9 cellular contexts compared by ENCODE assay signal in genomic region chr22:17797721-17798559, GRCh38. TPM values are rescaled to one million over a fixed set of nuclear protein-coding genes. Genes with fewer than 3 reads are reported as not detected.
A peak's percentile ranks its signal among the peaks of the same experiment; 100 is the strongest.
DNase-seq lines count a peak whose midpoint lies in the region; ATAC-seq and TF ChIP-seq lines count a peak whose summit lies in the region.
"Had no signal": no experiment of that assay in that cellular context is flagged by ENCODE, and none has a peak within 500 bp of the region (broad histone marks: within the 10 kb centered on the region; RNA-seq: fewer than 3 reads in every experiment).

No MANE protein-coding gene starts in this region.

- no peaks in the 10 kb centered on the region for H4K20me1 ChIP-seq in neural progenitor cell (ENCODE audit: low read depth)

- H3K4me1 Mint-ChIP-seq in neural progenitor cell, result peaks cover 14% of the 10 kb centered on the region

- intact Hi-C loops in Panc1 (cut with micrococcal nuclease; ENCODE audit: unreplicated experiment), result no loop called here

- H2AFZ ChIP-seq in neural progenitor cell (replicated peaks), result no peak overlapping the region

- H3K36me3 Mint-ChIP-seq in neural progenitor cell, result peaks cover 3% of the 10 kb centered on the region

- no peaks in the 10 kb centered on the region for H3F3A ChIP-seq in neural progenitor cell (ENCODE audit: low read depth)

- H3K27ac ChIP-seq in Panc1 (ENCODE audit: low read length), result no peak overlapping the region
- H3K27ac ChIP-seq in neural progenitor cell, result no peak overlapping the region

- H3K4me2 ChIP-seq in neural progenitor cell, result no peak overlapping the region

- no TSS peak for BruUV-seq in Panc1 (replicated peaks; lab: Mats Ljungman, UMichigan)

- in situ Hi-C loops in Panc1 (cut with HindIII; ENCODE audit: low pct_unique_long_range_greater_than_20kb, low sequenced_read_pairs), result no loop called here

- peak; percentile 61 for TF ChIP-seq POLR2A in GM19193 (IDR thresholded peaks at IDR 0.05; ENCODE audit: extremely low read depth, insufficient read depth, insufficient read length)

- no peaks in the 10 kb centered on the region for H3K9me3 Mint-ChIP-seq in neural progenitor cell

- no peak overlapping the region for H3K4me3 Mint-ChIP-seq in neural progenitor cell

- H3K79me2 ChIP-seq in neural progenitor cell (ENCODE audit: low read depth), result no peaks in the 10 kb centered on the region

- H3K4me1 ChIP-seq in Panc1 (ENCODE audit: control insufficient read depth, insufficient read depth, low read length) (no peaks in the 10 kb centered on the region), neural progenitor cell (no peaks in the 10 kb centered on the region)

- no peaks in the 10 kb centered on the region for H3K9me3 ChIP-seq in Panc1 (ENCODE audit: control insufficient read depth, insufficient read depth, low read depth, low read length)
- no peaks in the 10 kb centered on the region for H3K9me3 ChIP-seq in neural progenitor cell (ENCODE audit: low read depth)

- no peaks in the 10 kb centered on the region for H3K36me3 ChIP-seq in Panc1 (ENCODE audit: control insufficient read depth, insufficient read depth, low read length)
- H3K36me3 ChIP-seq in neural progenitor cell, result no peaks in the 10 kb centered on the region

- H3K27me3 Mint-ChIP-seq in neural progenitor cell (ENCODE audit: insufficient read depth, low read depth), result peaks cover 7% of the 10 kb centered on the region

- DNase-seq in Ammon's horn (ENCODE audit: low spot score), result peak; percentile 66
- no peak for DNase-seq in Panc1 (ENCODE audit: low read depth, low spot score)
- no peak for DNase-seq in neural progenitor cell (ENCODE audit: low spot score)
- DNase-seq in DMS79 treated with DMSO at 0.1 percent for 48 hours (lab: John Stamatoyannopoulos, UW), result no peak
- DNase-seq in NCI-H226, result no peak
- no peak for DNase-seq in NCI-H187 (lab: John Stamatoyannopoulos, UW)
- DNase-seq: NCI-H2029 treated with DMSO at 0.1 percent for 48 hours had no signal

- H3K9ac ChIP-seq in neural progenitor cell, result no peak overlapping the region

- ATAC-seq in HG03039 (IDR thresholded peaks at IDR 0.05; ENCODE audit: unreplicated experiment) (peak; percentile 32), Panc1 (peak; percentile 30; the same call in 1 of the 2 replicates)

- TF ChIP-seq CTCF in Panc1 (IDR thresholded peaks at IDR 0.05) (no peak), neural progenitor cell (IDR thresholded peaks at IDR 0.05) (no peak)

- POLR2A ChIA-PET in Panc1 (lab: Charles Lee), result no interaction called here

- H3K27me3 ChIP-seq in Panc1 (ENCODE audit: control insufficient read depth, insufficient read depth, low read length) (no peaks in the 10 kb centered on the region), neural progenitor cell (no peaks in the 10 kb centered on the region)

- H3K4me3 ChIP-seq in Panc1 (ENCODE audit: low read depth in 2 of 2, low read length in 2 of 2) (no peak overlapping the region), neural progenitor cell (no peak overlapping the region)

- no peak overlapping the region for H3K27ac Mint-ChIP-seq in neural progenitor cell

- CTCF ChIA-PET in Panc1 (lab: Charles Lee), result interaction anchor here (0.6 kb wide), 2 partner anchors 43 to 55 kb away, joined by 6 to 7 read pairs; no protein-coding TSS in a partner anchor

RNA-seq across cellular contexts. Expression of gene BID, which starts 23.7 kb away (rescaled TPM):
- total RNA-seq in Panc1 (2021; ENCODE audit: unreplicated experiment) (66.7 TPM), neural progenitor cell (ENCODE audit: low replicate concordance) (16.6 and 29.2 TPM in 2 replicates)
- polyA plus RNA-seq in Panc1 (2012; ENCODE audit: insufficient read length), result 92.6 TPM
